Comparison of ENCODE assay signal across 8 cellular contexts in genomic region chr1:6822530-6823359, GRCh38. TPM values are rescaled to one million over a fixed set of nuclear protein-coding genes. Genes with fewer than 3 reads are reported as not detected.
A peak's percentile ranks its signal among the peaks of the same experiment; 100 is the strongest.
DNase-seq lines count a peak whose midpoint lies in the region; ATAC-seq and TF ChIP-seq lines count a peak whose summit lies in the region.

No MANE protein-coding gene starts in this region.

- peaks cover 20% of the 10 kb centered on the region for H3K36me3 Mint-ChIP-seq in activated T-cell treated with anti-CD3 and anti-CD28 coated beads, Interleukin-2, amount 50 U/mL, for 4 hours (ENCODE audit: insufficient read depth)

- H3K9me3 ChIP-seq in PC-3 (ENCODE audit: low read length) (no peaks in the 10 kb centered on the region), PC-9 (ENCODE audit: insufficient read depth, low read depth) (no peaks in the 10 kb centered on the region)

- BruUV-seq in PC-3 (replicated peaks; lab: Mats Ljungman, UMichigan) (no TSS peak), PC-9 (replicated peaks; lab: Mats Ljungman, UMichigan) (no TSS peak)

- H3K36me3 ChIP-seq in PC-3 (ENCODE audit: low read depth, low read length) (0 out of 2 replicates have a peak, but pooled peaks cover 4% of the 10 kb centered on the region), rectal smooth muscle tissue (ENCODE audit: control insufficient read depth, insufficient read depth, low read length) (no peaks in the 10 kb centered on the region), PC-9 (ENCODE audit: low read depth) (no peaks in the 10 kb centered on the region)

- no peak overlapping the region for H2AFZ ChIP-seq in PC-3 (ENCODE audit: low read length)
- H2AFZ ChIP-seq in PC-9: no peak overlapping the region

- no peaks in the 10 kb centered on the region for H4K20me1 ChIP-seq in PC-3 (ENCODE audit: low read length)
- no peaks in the 10 kb centered on the region for H4K20me1 ChIP-seq in PC-9 (ENCODE audit: insufficient read depth)

- H3K4me3 ChIP-seq in PC-3 (ENCODE audit: low read length) (no peak overlapping the region), rectal smooth muscle tissue (ENCODE audit: low read length) (peak overlapping the region; percentile 28), PC-9 (no peak overlapping the region)

- H3K9me3 Mint-ChIP-seq in activated T-cell treated with anti-CD3 and anti-CD28 coated beads, Interleukin-2, amount 50 U/mL, for 4 hours: no peaks in the 10 kb centered on the region

- TF ChIP-seq CTCF in PC-3 (conservative IDR thresholded peaks at IDR 0.05; ENCODE audit: low read depth, low read length): no peak
- TF ChIP-seq CTCF in PC-9 (conservative IDR thresholded peaks at IDR 0.05): no peak

- intact Hi-C loops in PC-3 (cut with micrococcal nuclease) (no loop called here), PC-9 (cut with micrococcal nuclease; ENCODE audit: unreplicated experiment) (no loop called here)

- H3K4me1 Mint-ChIP-seq in activated T-cell treated with anti-CD3 and anti-CD28 coated beads, Interleukin-2, amount 50 U/mL, for 4 hours (ENCODE audit: low read depth): peaks cover 33% of the 10 kb centered on the region

- H3K27ac ChIP-seq in PC-3 (ENCODE audit: low read length) (no peak overlapping the region), rectal smooth muscle tissue (ENCODE audit: low read depth, low read length) (no peak overlapping the region), PC-9 (no peak overlapping the region)

- no peaks in the 10 kb centered on the region for H3F3A ChIP-seq in PC-3 (ENCODE audit: low read length, unreplicated experiment)
- no peaks in the 10 kb centered on the region for H3F3A ChIP-seq in PC-9 (ENCODE audit: insufficient read depth, low read depth)

- ATAC-seq in GM19035 (IDR thresholded peaks at IDR 0.05; ENCODE audit: unreplicated experiment): peak; percentile 67
- peak; percentile 77 for ATAC-seq in HG02870 (IDR thresholded peaks at IDR 0.05; ENCODE audit: unreplicated experiment)
- ATAC-seq in PC-3: peak; percentile 31; the same call in 1 of the 2 replicates
- ATAC-seq in activated T-cell treated with anti-CD3 and anti-CD28 coated beads, Interleukin-2, amount 50 U/mL, for 4 hours: no peak

- no peak overlapping the region for H3K4me2 ChIP-seq in PC-3 (ENCODE audit: low read length)
- no peak overlapping the region for H3K4me2 ChIP-seq in PC-9

- H3K27me3 ChIP-seq in PC-3 (ENCODE audit: low read length) (no peaks in the 10 kb centered on the region), rectal smooth muscle tissue (ENCODE audit: control insufficient read depth, insufficient read depth, low read length) (no peaks in the 10 kb centered on the region), PC-9 (ENCODE audit: insufficient read depth, low read depth) (no peaks in the 10 kb centered on the region)

- no peaks in the 10 kb centered on the region for H3K9me2 ChIP-seq in PC-3 (replicated peaks; ENCODE audit: low read length)
- H3K9me2 ChIP-seq in PC-9 (ENCODE audit: insufficient read depth): no peaks in the 10 kb centered on the region

- DNase-seq in PC-3: no peak
- DNase-seq in activated T-cell treated with anti-CD3 and anti-CD28 coated beads, Interleukin-2, amount 50 U/mL, for 4 hours: no peak
- DNase-seq in activated CD4-positive, alpha-beta T cell treated with anti-CD3 and anti-CD28 coated beads, Interleukin-2, amount 50 U/mL, for 4 hours: no peak
- no peak for DNase-seq in PC-9
- no peak for DNase-seq in AG08396 (ENCODE audit: low spot score)

- POLR2A ChIA-PET in PC-3 (lab: Charles Lee; ENCODE audit: unreplicated experiment): no interaction called here
- POLR2A ChIA-PET in PC-9 (lab: Charles Lee; ENCODE audit: unreplicated experiment): no interaction called here

- H3K9ac ChIP-seq in PC-3 (ENCODE audit: low read length) (no peak overlapping the region), rectal smooth muscle tissue (ENCODE audit: low read length) (no peak overlapping the region)

- H3K79me2 ChIP-seq in PC-3 (ENCODE audit: low read length) (peaks cover 1% of the 10 kb centered on the region), PC-9 (ENCODE audit: low read depth) (no peaks in the 10 kb centered on the region)

- CTCF ChIA-PET in PC-3 (lab: Charles Lee) (no interaction called here), PC-9 (lab: Charles Lee) (no interaction called here)

- H3K4me3 Mint-ChIP-seq in activated T-cell treated with anti-CD3 and anti-CD28 coated beads, Interleukin-2, amount 50 U/mL, for 4 hours: no peak overlapping the region

- H3K27me3 Mint-ChIP-seq in activated T-cell treated with anti-CD3 and anti-CD28 coated beads, Interleukin-2, amount 50 U/mL, for 4 hours (ENCODE audit: low read depth): no peaks in the 10 kb centered on the region

- no peaks in the 10 kb centered on the region for H3K4me1 ChIP-seq in PC-3 (ENCODE audit: insufficient read depth, low read length)
- no peaks in the 10 kb centered on the region for H3K4me1 ChIP-seq in rectal smooth muscle tissue (ENCODE audit: control insufficient read depth, insufficient read depth, low read length)
- no peaks in the 10 kb centered on the region for H3K4me1 ChIP-seq in PC-9 (replicated peaks; ENCODE audit: insufficient read depth)

RNA-seq across cellular contexts. Expression of gene CAMTA1, which starts 37.5 kb away (rescaled TPM):
- total RNA-seq in PC-3 (2014; rRNA removed) (40.8 and 42.5 TPM in 2 replicates), PC-9 (2021) (72.3 and 75.3 TPM in 2 replicates)
- 10 to 100 TPM; 47.5 to 50.3 (median 47.7) TPM for total RNA-seq in activated T-cell treated with anti-CD3 and anti-CD28 coated beads, Interleukin-2, amount 50 U/mL, for 4 hours

Comparison
In these comparisons a context has a peak if more than half of its experiments do, and no peak if none do; other contexts are left out.
1. ATAC-seq: peak in GM19035 (single experiment), HG02870 (single experiment) and PC-3 (single experiment); none in activated T-cell treated with anti-CD3 and anti-CD28 coated beads, Interleukin-2, amount 50 U/mL, for 4 hours (0 of 2).